ENCODE assay signal across 9 cellular contexts in the genomic region with DNA sequence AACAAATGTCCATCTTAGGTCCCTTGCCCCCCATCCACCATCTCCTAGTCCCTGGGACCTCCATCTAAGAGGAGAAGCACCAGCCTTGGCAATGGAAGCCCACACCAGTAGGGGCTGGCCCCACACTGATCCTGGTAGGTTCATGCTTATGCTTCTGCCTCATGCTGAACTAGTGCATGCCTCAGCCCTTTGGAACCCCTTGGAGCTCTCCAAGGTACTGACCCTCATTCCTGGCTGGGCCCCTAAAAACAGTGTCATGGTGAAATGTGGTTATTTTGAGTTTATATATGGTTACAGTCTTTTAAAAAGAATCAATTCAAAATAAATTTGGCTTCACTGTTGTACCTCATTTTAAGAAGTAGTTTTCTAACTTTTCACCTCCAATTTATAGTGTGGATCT.
A peak's percentile ranks its signal among the peaks of the same experiment; 100 is the strongest.
DNase-seq lines count a peak whose midpoint lies in the region; ATAC-seq and TF ChIP-seq lines count a peak whose summit lies in the region.
"Had no signal": no experiment of that assay in that cellular context is flagged by ENCODE, and none has a peak within 500 bp of the region (broad histone marks: within the 10 kb centered on the region; RNA-seq: fewer than 3 reads in every experiment).

No MANE protein-coding gene starts in this region.

- H3K27me3 Mint-ChIP-seq in CD4-positive, alpha-beta memory T cell = no peaks in the 10 kb centered on the region
- H3K27me3 Mint-ChIP-seq in stimulated activated memory B cell treated with anti-CD40 and anti-IgM and Interleukin-4, amounts not matched to agents 10 μg/mL and 1 μg/mL and 100 μg/mL, for 72 hours = no peaks in the 10 kb centered on the region

- CTCF ChIA-PET in CD4-positive, alpha-beta memory T cell (lab: Charles Lee; ENCODE audit: partially characterized antibody) = interaction anchor here (1.3 to 2.2 kb wide), 3 partner anchors 59 to 363 kb away, joined by 3 to 21 read pairs (median 4); no protein-coding TSS in a partner anchor

- no peak for TF ChIP-seq CTCF in KMS-11 (conservative IDR thresholded peaks at IDR 0.05; ENCODE audit: low read depth, low read length)

- peak; percentile 34 to 46 (median 39) for DNase-seq in CD4-positive, alpha-beta memory T cell
- DNase-seq in activated CD8-positive, alpha-beta memory T cell treated with anti-CD3 and anti-CD28 coated beads for 24 hours = peak; percentile 69
- DNase-seq in iPS-NIHi7 (ENCODE audit: extremely low spot score) = peak; percentile 78
- DNase-seq in left colon = no peak
- DNase-seq in DMS53 (lab: John Stamatoyannopoulos, UW) = no peak

- no peaks in the 10 kb centered on the region for H3K36me3 Mint-ChIP-seq in CD4-positive, alpha-beta memory T cell
- no peaks in the 10 kb centered on the region for H3K36me3 Mint-ChIP-seq in stimulated activated memory B cell treated with anti-CD40 and anti-IgM and Interleukin-4, amounts not matched to agents 10 μg/mL and 1 μg/mL and 100 μg/mL, for 72 hours

- ATAC-seq in GM19328 (IDR thresholded peaks at IDR 0.05; ENCODE audit: unreplicated experiment) (no peak), left colon (no peak)
- ATAC-seq in stimulated activated memory B cell treated with anti-CD40 and anti-IgM and Interleukin-4, amounts not matched to agents 10 μg/mL and 1 μg/mL and 100 μg/mL, for 72 hours = no peak

- H3K4me1 Mint-ChIP-seq in CD4-positive, alpha-beta memory T cell = peaks cover 41 to 62% (median 45%) of the 10 kb centered on the region in 4 donors
- peaks cover 65% of the 10 kb centered on the region for H3K4me1 Mint-ChIP-seq in stimulated activated memory B cell treated with anti-CD40 and anti-IgM and Interleukin-4, amounts not matched to agents 10 μg/mL and 1 μg/mL and 100 μg/mL, for 72 hours

- H2AFZ ChIP-seq in KMS-11 (ENCODE audit: low read depth) = no peak overlapping the region

- POLR2A ChIA-PET in CD4-positive, alpha-beta memory T cell (lab: Charles Lee; ENCODE audit: partially characterized antibody) = interaction anchor here (1.1 to 1.7 kb wide), 2 partner anchors 8 to 106 kb away, joined by 4 to 6 read pairs; no protein-coding TSS in a partner anchor

- intact Hi-C loops in CD4-positive, alpha-beta memory T cell (cut with micrococcal nuclease) = loop anchor here (2.0 to 5.0 kb wide), 3 partner anchors 60 to 138 kb away; no protein-coding TSS in a partner anchor
- intact Hi-C loops in left colon (cut with DNase I, micrococcal nuclease) = no loop called here

- H3K27me3 ChIP-seq in CD4-positive, alpha-beta memory T cell (ENCODE audit: insufficient read depth, low read length) = no peaks in the 10 kb centered on the region
- H3K27me3 ChIP-seq in KMS-11 (ENCODE audit: insufficient read depth, low read depth) = no peaks in the 10 kb centered on the region

- no peak overlapping the region for H3K4me3 Mint-ChIP-seq in CD4-positive, alpha-beta memory T cell
- no peak overlapping the region for H3K4me3 Mint-ChIP-seq in stimulated activated memory B cell treated with anti-CD40 and anti-IgM and Interleukin-4, amounts not matched to agents 10 μg/mL and 1 μg/mL and 100 μg/mL, for 72 hours

- no peak overlapping the region for H3K9ac ChIP-seq in KMS-11

- no peaks in the 10 kb centered on the region for H3K79me2 ChIP-seq in KMS-11 (ENCODE audit: insufficient read depth, low read depth)

- no peak overlapping the region for H3K27ac Mint-ChIP-seq in CD4-positive, alpha-beta memory T cell
- H3K27ac Mint-ChIP-seq in stimulated activated memory B cell treated with anti-CD40 and anti-IgM and Interleukin-4, amounts not matched to agents 10 μg/mL and 1 μg/mL and 100 μg/mL, for 72 hours = no peak overlapping the region

- H3K4me2 ChIP-seq in KMS-11 = no peak overlapping the region

- peaks cover 41% of the 10 kb centered on the region for H3K4me1 ChIP-seq in CD4-positive, alpha-beta memory T cell (ENCODE audit: insufficient read depth, low read length)
- H3K4me1 ChIP-seq in KMS-11 (ENCODE audit: low read depth, poor library complexity, severe bottlenecking) = peaks cover 39% of the 10 kb centered on the region

- H3K9me3 Mint-ChIP-seq in CD4-positive, alpha-beta memory T cell = no peaks in the 10 kb centered on the region
- H3K9me3 Mint-ChIP-seq in stimulated activated memory B cell treated with anti-CD40 and anti-IgM and Interleukin-4, amounts not matched to agents 10 μg/mL and 1 μg/mL and 100 μg/mL, for 72 hours = no peaks in the 10 kb centered on the region

- H3K9me3 ChIP-seq in CD4-positive, alpha-beta memory T cell (ENCODE audit: control insufficient read depth in 1 of 2, low read length in 2 of 2) = no peaks in the 10 kb centered on the region

- H3K36me3 ChIP-seq in CD4-positive, alpha-beta memory T cell (ENCODE audit: insufficient read depth, low read length) = no peaks in the 10 kb centered on the region
- no peaks in the 10 kb centered on the region for H3K36me3 ChIP-seq in KMS-11 (ENCODE audit: insufficient read depth)

- H3K27ac ChIP-seq in CD4-positive, alpha-beta memory T cell (ENCODE audit: low read depth, low read length) = no peak overlapping the region
- H3K27ac ChIP-seq in KMS-11 = 0 out of 2 replicates have a peak overlapping the region, but pooled peaks have one; percentile 28

- H4K20me1 ChIP-seq in KMS-11 (ENCODE audit: insufficient read depth) = no peaks in the 10 kb centered on the region

- H3K4me3 ChIP-seq in CD4-positive, alpha-beta memory T cell (ENCODE audit: low read length in 2 of 2) = no peak overlapping the region
- H3K4me3 ChIP-seq in KMS-11 (IDR thresholded peaks at IDR 0.05; ENCODE audit: insufficient read depth, low read depth, low read length) = no peak overlapping the region
- H3K4me3 ChIP-seq: lung had no signal

Comparison
In these comparisons a context has a peak if more than half of its experiments do, and no peak if none do; other contexts are left out.
1. DNase-seq: peak in CD4-positive, alpha-beta memory T cell (5 of 5), activated CD8-positive, alpha-beta memory T cell treated with anti-CD3 and anti-CD28 coated beads for 24 hours (single experiment) and iPS-NIHi7 (single experiment); none in left colon (0 of 2) and DMS53 (single experiment).